Comparison of ENCODE assay signal across 19 cellular contexts in the genomic region with DNA sequence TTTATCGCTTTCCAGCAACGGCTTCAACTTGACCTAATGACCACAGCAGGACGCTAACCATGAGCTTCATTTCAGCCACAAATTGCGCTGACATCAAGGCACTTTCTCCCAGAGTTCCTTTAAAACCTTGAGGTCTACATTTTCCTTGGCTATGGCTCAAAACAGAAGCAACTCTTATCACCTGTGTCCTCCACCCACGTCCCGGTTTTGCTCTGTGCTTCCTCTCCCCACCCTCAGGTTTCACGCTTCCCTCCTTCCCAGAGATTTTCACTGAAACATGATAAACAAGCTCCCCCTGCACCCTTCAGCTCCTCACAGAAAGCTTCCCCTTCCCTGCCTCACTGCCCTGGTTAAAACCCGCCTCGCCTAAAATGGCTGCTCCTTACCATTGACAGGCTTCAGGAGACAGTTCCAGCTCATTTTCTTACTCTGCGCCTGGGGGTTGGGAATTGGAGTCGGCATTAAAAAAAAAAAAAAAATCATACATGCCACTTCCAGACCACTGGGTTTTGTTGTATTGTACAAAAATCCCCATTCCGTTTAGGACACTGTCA.
"Had no signal": no experiment of that assay in that cellular context is flagged by ENCODE, and none has a peak within 500 bp of the region (broad histone marks: within the 10 kb centered on the region; RNA-seq: fewer than 3 reads in every experiment).

No MANE protein-coding gene starts in this region.

- H3K36me3 ChIP-seq: tibial artery had no signal

- H3K4me3 ChIP-seq: dorsolateral prefrontal cortex, tibial artery had no signal

- H3K27ac ChIP-seq: dorsolateral prefrontal cortex, tibial artery had no signal

- H3K4me1 ChIP-seq: tibial artery had no signal

- DNase-seq: activated CD4-positive, alpha-beta T cell treated with anti-CD3 and anti-CD28 coated beads for 48 hours; activated CD4-positive, CD25-positive, alpha-beta regulatory T cell; activated CD8-positive, alpha-beta T cell treated with anti-CD3 and anti-CD28 coated beads for 36 hours; activated naive CD4-positive, alpha-beta T cell; activated T-cell treated with anti-CD3 and anti-CD28 coated beads, Interleukin-2, amount 50 U/mL, for 1 hour; dorsolateral prefrontal cortex; erythroblast; foreskin melanocyte; glutamatergic neuron; hippocampal formation; kidney; left ventricle myocardium superior; naive thymus-derived CD8-positive, alpha-beta T cell; occipital lobe; stimulated activated CD4-positive, alpha-beta T cell treated with anti-CD3 and anti-CD28 coated beads, Interleukin-12 subunit alpha, Interleukin-12 subunit beta, amount 100 ng/mL, for 4 hours; stimulated activated CD4-positive, alpha-beta T cell treated with anti-CD3 and anti-CD28 coated beads, Interleukin-1b, Interleukin-23, amount 100 ng/mL, for 48 hours; stimulated activated CD8-positive, alpha-beta memory T cell treated with anti-CD3 and anti-CD28 coated beads, Interleukin-4, amount 100 ng/mL, for 48 hours; stimulated activated naive CD4-positive, alpha-beta T cell treated with Interleukin-2 at 50 U/mL for 16 hours; tibial artery had no signal

- H3K27me3 ChIP-seq: dorsolateral prefrontal cortex, tibial artery had no signal

- H3K9me3 ChIP-seq: tibial artery had no signal
